In genomic region chr1:6199298-6200187, GRCh38 we compare ENCODE assay signal across 8 cellular contexts. TPM values are rescaled to one million over a fixed set of nuclear protein-coding genes. Genes with fewer than 3 reads are reported as not detected.
A peak's percentile ranks its signal among the peaks of the same experiment; 100 is the strongest.
DNase-seq lines count a peak whose midpoint lies in the region; ATAC-seq and TF ChIP-seq lines count a peak whose summit lies in the region.

RPL22 (minus strand) TSS chr1:6199595; CDS start chr1:6199573, 22 bp downstream.

- peak within 1 kb of the TSS; percentile 98 for H3K4me3 Mint-ChIP-seq in activated T-helper 2 cell treated with anti-CD3 and anti-CD28 coated beads, Interferon-gamma antibody, Interleukin-2, Interleukin-4, amounts not matched to agents 10 μg/mL and 5 μg/mL and 100 μg/mL, durations not matched to agents 14 hours and 24 hours and 36 hours (ENCODE audit: low read depth)
- H3K4me3 Mint-ChIP-seq in naive thymus-derived CD4-positive, alpha-beta T cell: peak within 1 kb of the TSS; percentile 85 to 98 (median 94)
- H3K4me3 Mint-ChIP-seq in stimulated activated naive B cell treated with anti-CD40 and anti-IgM and Interleukin-4, amounts not matched to agents 10 μg/mL and 1 μg/mL and 100 μg/mL, for 72 hours: peak within 1 kb of the TSS; percentile 89 to 94

- POLR2A ChIA-PET in naive thymus-derived CD4-positive, alpha-beta T cell (lab: Charles Lee): interaction anchor here (0.7 to 1.7 kb wide), 5 partner anchors 14 to 403 kb away, joined by 3 to 8 read pairs (median 3); partner anchors contain the start of genes ICMT and KLHL21

- no peaks in the 10 kb centered on the region for H3K9me3 ChIP-seq in RWPE2 (ENCODE audit: severe bottlenecking)
- no peaks in the 10 kb centered on the region for H3K9me3 ChIP-seq in fibroblast of lung (ENCODE audit: control insufficient read depth, insufficient read depth, low read depth, low read length)
- H3K9me3 ChIP-seq in naive thymus-derived CD4-positive, alpha-beta T cell (ENCODE audit: control insufficient read depth in 2 of 3, low read length in 3 of 3): no peaks in the 10 kb centered on the region

- H3K9me3 Mint-ChIP-seq in activated T-helper 2 cell treated with anti-CD3 and anti-CD28 coated beads, Interferon-gamma antibody, Interleukin-2, Interleukin-4, amounts not matched to agents 10 μg/mL and 5 μg/mL and 100 μg/mL, durations not matched to agents 14 hours and 24 hours and 36 hours: no peaks in the 10 kb centered on the region
- H3K9me3 Mint-ChIP-seq in naive thymus-derived CD4-positive, alpha-beta T cell: peaks cover 0 to 4% (median 0%) of the 10 kb centered on the region in 11 donors
- no peaks in the 10 kb centered on the region for H3K9me3 Mint-ChIP-seq in stimulated activated naive B cell treated with anti-CD40 and anti-IgM and Interleukin-4, amounts not matched to agents 10 μg/mL and 1 μg/mL and 100 μg/mL, for 72 hours

- H4K20me1 ChIP-seq in fibroblast of lung (ENCODE audit: control insufficient read depth, extremely low read depth, insufficient read depth, low read length): no peaks in the 10 kb centered on the region

- H3K27me3 ChIP-seq in RWPE2 (ENCODE audit: insufficient read depth, poor library complexity, severe bottlenecking) (no peaks in the 10 kb centered on the region), fibroblast of lung (ENCODE audit: control insufficient read depth, insufficient read depth, low read length) (no peaks in the 10 kb centered on the region)
- H3K27me3 ChIP-seq in naive thymus-derived CD4-positive, alpha-beta T cell (ENCODE audit: control insufficient read depth in 2 of 2, insufficient read depth in 2 of 2, low read length in 2 of 2): no peaks in the 10 kb centered on the region

- CTCF ChIA-PET in naive thymus-derived CD4-positive, alpha-beta T cell (lab: Charles Lee): no interaction called here

- peak within 1 kb of the TSS; percentile 92 for H2AFZ ChIP-seq in fibroblast of lung (ENCODE audit: low read length)

- H3K4me3 ChIP-seq in RWPE2 (ENCODE audit: severe bottlenecking): peak within 1 kb of the TSS; percentile 97
- peak within 1 kb of the TSS; percentile 88 to 100 (median 93) for H3K4me3 ChIP-seq in fibroblast of lung (replicated peaks in 1 of 4; ENCODE audit: control extremely low read depth in 1 of 4, insufficient read depth in 1 of 4, low read depth in 3 of 4, low read length in 4 of 4)
- H3K4me3 ChIP-seq in naive thymus-derived CD4-positive, alpha-beta T cell (ENCODE audit: low read length): peak within 1 kb of the TSS; percentile 79

- H3K27ac Mint-ChIP-seq in activated T-helper 2 cell treated with anti-CD3 and anti-CD28 coated beads, Interferon-gamma antibody, Interleukin-2, Interleukin-4, amounts not matched to agents 10 μg/mL and 5 μg/mL and 100 μg/mL, durations not matched to agents 14 hours and 24 hours and 36 hours: peak within 1 kb of the TSS; percentile 94
- peak within 1 kb of the TSS; percentile 82 to 96 (median 93) for H3K27ac Mint-ChIP-seq in naive thymus-derived CD4-positive, alpha-beta T cell
- H3K27ac Mint-ChIP-seq in stimulated activated naive B cell treated with anti-CD40 and anti-IgM and Interleukin-4, amounts not matched to agents 10 μg/mL and 1 μg/mL and 100 μg/mL, for 72 hours: peak within 1 kb of the TSS; percentile 99

- H3K27ac ChIP-seq in RWPE2 (ENCODE audit: poor library complexity, severe bottlenecking) (peak within 1 kb of the TSS; percentile 74), fibroblast of lung (ENCODE audit: insufficient read depth, low read length) (peak within 1 kb of the TSS; percentile 85)
- peak within 1 kb of the TSS; percentile 85 for H3K27ac ChIP-seq in naive thymus-derived CD4-positive, alpha-beta T cell (ENCODE audit: low read depth, low read length)

- peak; percentile 97 for ATAC-seq in RWPE2 (ENCODE audit: low read depth)
- ATAC-seq in naive thymus-derived CD4-positive, alpha-beta T cell: peak; percentile 99
- ATAC-seq in stimulated activated naive B cell treated with anti-CD40 and anti-IgM and Interleukin-4, amounts not matched to agents 10 μg/mL and 1 μg/mL and 100 μg/mL, for 72 hours (replicated peaks): peak; percentile 98

- peaks cover 6% of the 10 kb centered on the region for H3K4me1 ChIP-seq in RWPE2 (ENCODE audit: insufficient read depth, poor library complexity, severe bottlenecking)
- H3K4me1 ChIP-seq in fibroblast of lung (ENCODE audit: control insufficient read depth, extremely low read depth, insufficient read depth, low read length): peaks cover 9% of the 10 kb centered on the region
- H3K4me1 ChIP-seq in naive thymus-derived CD4-positive, alpha-beta T cell (ENCODE audit: control insufficient read depth in 2 of 2, insufficient read depth in 2 of 2, low read length in 2 of 2): peaks cover 24 to 25% of the 10 kb centered on the region in 2 donors

- TF ChIP-seq CTCF in RWPE2 (IDR thresholded peaks at IDR 0.05; ENCODE audit: poor library complexity, severe bottlenecking): no peak
- no peak for TF ChIP-seq CTCF in fibroblast of lung (conservative IDR thresholded peaks at IDR 0.05 in 1 of 2, IDR thresholded peaks at IDR 0.05 in 1 of 2; ENCODE audit: low read depth in 1 of 2, low read length in 2 of 2)

- DNase-seq in EH (ENCODE audit: low read depth): peak; percentile 99
- peak; percentile 97 for DNase-seq in H4 (ENCODE audit: low spot score)
- DNase-seq in LoVo (ENCODE audit: low spot score): peak; percentile 98
- DNase-seq in RWPE2 (ENCODE audit: low spot score): peak; percentile 98
- peak; percentile 97 for DNase-seq in activated T-helper 2 cell treated with anti-CD3 and anti-CD28 coated beads, Interferon-gamma antibody, Interleukin-2, Interleukin-4, amounts not matched to agents 10 μg/mL and 5 μg/mL and 100 μg/mL, durations not matched to agents 14 hours and 24 hours and 36 hours (ENCODE audit: low spot score)
- DNase-seq in fibroblast of lung (ENCODE audit: low read depth in 2 of 2): peak; percentile 99
- DNase-seq in naive thymus-derived CD4-positive, alpha-beta T cell: peak; percentile 79 to 98 (median 96)
- peak; percentile 95 for DNase-seq in stimulated activated naive B cell treated with anti-CD40 and anti-IgM and Interleukin-4, amounts not matched to agents 10 μg/mL and 1 μg/mL and 100 μg/mL, for 72 hours

- peak within 1 kb of the TSS; percentile 96 for H3K9ac ChIP-seq in fibroblast of lung (ENCODE audit: insufficient read depth, low read length)

- peak within 1 kb of the TSS; percentile 97 for H3K4me2 ChIP-seq in fibroblast of lung (ENCODE audit: extremely low read depth, insufficient read depth, low read length)

- peaks cover 42% of the 10 kb centered on the region for H3K36me3 ChIP-seq in RWPE2 (ENCODE audit: low read depth)
- peaks cover 3% of the 10 kb centered on the region for H3K36me3 ChIP-seq in fibroblast of lung (ENCODE audit: control insufficient read depth, insufficient read depth, low read length)
- H3K36me3 ChIP-seq in naive thymus-derived CD4-positive, alpha-beta T cell (ENCODE audit: control insufficient read depth in 2 of 3, insufficient read depth in 3 of 3, low read length in 3 of 3): peaks cover 0 to 29% (median under 1%) of the 10 kb centered on the region in 3 experiments

- H3K36me3 Mint-ChIP-seq in activated T-helper 2 cell treated with anti-CD3 and anti-CD28 coated beads, Interferon-gamma antibody, Interleukin-2, Interleukin-4, amounts not matched to agents 10 μg/mL and 5 μg/mL and 100 μg/mL, durations not matched to agents 14 hours and 24 hours and 36 hours (ENCODE audit: low read depth): peaks cover 33% of the 10 kb centered on the region
- peaks cover 3 to 20% (median 19%) of the 10 kb centered on the region in 5 donors for H3K36me3 Mint-ChIP-seq in naive thymus-derived CD4-positive, alpha-beta T cell
- peaks cover 24 to 35% of the 10 kb centered on the region in 2 donors for H3K36me3 Mint-ChIP-seq in stimulated activated naive B cell treated with anti-CD40 and anti-IgM and Interleukin-4, amounts not matched to agents 10 μg/mL and 1 μg/mL and 100 μg/mL, for 72 hours

- H3K27me3 Mint-ChIP-seq in activated T-helper 2 cell treated with anti-CD3 and anti-CD28 coated beads, Interferon-gamma antibody, Interleukin-2, Interleukin-4, amounts not matched to agents 10 μg/mL and 5 μg/mL and 100 μg/mL, durations not matched to agents 14 hours and 24 hours and 36 hours (ENCODE audit: low read depth): no peaks in the 10 kb centered on the region
- peaks cover 0 to under 1% (median 0%) of the 10 kb centered on the region in 5 donors for H3K27me3 Mint-ChIP-seq in naive thymus-derived CD4-positive, alpha-beta T cell
- peaks cover 0 to 4% of the 10 kb centered on the region in 2 donors for H3K27me3 Mint-ChIP-seq in stimulated activated naive B cell treated with anti-CD40 and anti-IgM and Interleukin-4, amounts not matched to agents 10 μg/mL and 1 μg/mL and 100 μg/mL, for 72 hours

- H3K79me2 ChIP-seq in fibroblast of lung (ENCODE audit: control insufficient read depth, insufficient read depth, low read length): peaks cover 41% of the 10 kb centered on the region

- H3K4me1 Mint-ChIP-seq in activated T-helper 2 cell treated with anti-CD3 and anti-CD28 coated beads, Interferon-gamma antibody, Interleukin-2, Interleukin-4, amounts not matched to agents 10 μg/mL and 5 μg/mL and 100 μg/mL, durations not matched to agents 14 hours and 24 hours and 36 hours (ENCODE audit: low read depth): peaks cover 29% of the 10 kb centered on the region
- peaks cover 40 to 56% (median 47%) of the 10 kb centered on the region in 7 donors for H3K4me1 Mint-ChIP-seq in naive thymus-derived CD4-positive, alpha-beta T cell
- H3K4me1 Mint-ChIP-seq in stimulated activated naive B cell treated with anti-CD40 and anti-IgM and Interleukin-4, amounts not matched to agents 10 μg/mL and 1 μg/mL and 100 μg/mL, for 72 hours: peaks cover 33 to 61% of the 10 kb centered on the region in 2 donors

- intact Hi-C loops in activated T-helper 2 cell treated with anti-CD3 and anti-CD28 coated beads, Interferon-gamma antibody, Interleukin-2, Interleukin-4, amounts not matched to agents 10 μg/mL and 5 μg/mL and 100 μg/mL, durations not matched to agents 14 hours and 24 hours and 36 hours (cut with micrococcal nuclease): loop anchor here (2.0 to 5.0 kb wide), 4 partner anchors 38 to 207 kb away; partner anchors contain the start of genes ACOT7, ICMT and NPHP4
- intact Hi-C loops in naive thymus-derived CD4-positive, alpha-beta T cell (cut with micrococcal nuclease): loop anchor here (1.0 to 10.0 kb wide), 12 partner anchors 8 to 585 kb away; partner anchors contain the start of genes ICMT (in 2 of the 2), NPHP4 (in 2 of the 2), PHF13 (in 2 of the 2) and ACOT7 (in 1 of the 2)

RNA-seq across cellular contexts. Expression of gene RPL22, which starts in this region (rescaled TPM):
- total RNA-seq in H4 (2014; rRNA removed; shearing (Covaris generic)): 113 and 140 TPM in 2 replicates
- total RNA-seq in activated T-helper 2 cell treated with anti-CD3 and anti-CD28 coated beads, Interferon-gamma antibody, Interleukin-2, Interleukin-4, amounts not matched to agents 10 μg/mL and 5 μg/mL and 100 μg/mL, durations not matched to agents 14 hours and 24 hours and 36 hours: 473 and 533 TPM in 2 replicates
- total RNA-seq in fibroblast of lung: 159 and 227 TPM in 2 replicates
- polyA plus RNA-seq in fibroblast of lung: 300 and 369 TPM in 2 replicates
- 686 and 835 TPM in 2 replicates for polyA plus RNA-seq in fibroblast of lung (2012)
- 2.9 and 3.7 TPM in 2 replicates for polyA minus RNA-seq in fibroblast of lung (ENCODE audit: low replicate concordance)
- total RNA-seq in naive thymus-derived CD4-positive, alpha-beta T cell: 100 to 1,000 TPM; 431 to 720 (median 579) TPM
- polyA plus RNA-seq in naive thymus-derived CD4-positive, alpha-beta T cell: 100 to 1,000 TPM; 129 to 298 TPM

Comparison
In these comparisons a context has a peak if more than half of its experiments do, and no peak if none do; other contexts are left out.
1. Peak in every context shown above with its lines: DNase-seq, ATAC-seq, H3K4me3 ChIP-seq and H3K27ac ChIP-seq.